8 cellular contexts compared by ENCODE assay signal in genomic region chrX:43655151-43655676, GRCh38. TPM values are rescaled to one million over a fixed set of nuclear protein-coding genes. Genes with fewer than 3 reads are reported as not detected.
DNase-seq lines count a peak whose midpoint lies in the region; TF ChIP-seq lines count a peak whose summit lies in the region.

No MANE protein-coding gene starts in this region.

- H3K9me3 Mint-ChIP-seq in activated naive CD8-positive, alpha-beta T cell (ENCODE audit: low read depth) = no peaks in the 10 kb centered on the region
- H3K9me3 Mint-ChIP-seq in glutamatergic neuron (ENCODE audit: unreplicated experiment) = peaks cover 2% of the 10 kb centered on the region

- H2AFZ ChIP-seq in neuronal stem cell (ENCODE audit: low read length) = peak overlapping the region; percentile 94

- no peak overlapping the region for H4K8ac ChIP-seq in neuronal stem cell (ENCODE audit: low read depth, low read length)

- no peaks in the 10 kb centered on the region for H3K79me1 ChIP-seq in neuronal stem cell (ENCODE audit: low read depth, low read length)

- no peaks in the 10 kb centered on the region for H3K36me3 ChIP-seq in neuronal stem cell (replicated peaks in 1 of 2; ENCODE audit: control insufficient read depth in 2 of 2, insufficient read depth in 2 of 2, low read length in 2 of 2)

- no peak overlapping the region for H2BK15ac ChIP-seq in neuronal stem cell (ENCODE audit: low read length)

- no peak overlapping the region for H3K27ac Mint-ChIP-seq in activated naive CD8-positive, alpha-beta T cell
- peak overlapping the region; percentile 48 for H3K27ac Mint-ChIP-seq in glutamatergic neuron (ENCODE audit: unreplicated experiment)

- peak overlapping the region; percentile 49 to 89 for H3K4me3 ChIP-seq in neuronal stem cell (ENCODE audit: low read length in 2 of 2)

- DNase-seq in NOMO-1 treated with DMSO at 0.1 percent for 48 hours (lab: John Stamatoyannopoulos, UW; ENCODE audit: unreplicated experiment) (peak; percentile 9), NOMO-1 treated with dmso at 0.1 percent for 144 hours (lab: John Stamatoyannopoulos, UW; ENCODE audit: unreplicated experiment) (no peak), NCI-H460 (ENCODE audit: extremely low read depth, low read depth) (peak; percentile 22), glutamatergic neuron (peak; percentile 37), neuronal stem cell (ENCODE audit: low spot score) (no peak), DMS114 treated with DMSO at 0.1 percent for 48 hours (lab: John Stamatoyannopoulos, UW; ENCODE audit: unreplicated experiment) (no peak)
- DNase-seq in effector CD4-positive, alpha-beta T cell = no peak

- WGBS in neuronal stem cell (ENCODE audit: extremely low coverage in 2 of 2, insufficient read length in 2 of 2, insufficient replicate concordance in 1 of 2), 2 donors = no CpG with 5 or more reads among the region's 40 CpGs

- peak overlapping the region; percentile 77 for H3K9ac ChIP-seq in neuronal stem cell (ENCODE audit: low read depth, low read length, poor library complexity)

- no peak overlapping the region for H3K23ac ChIP-seq in neuronal stem cell (ENCODE audit: low read depth, low read length, poor library complexity)

- H3K4me3 Mint-ChIP-seq in activated naive CD8-positive, alpha-beta T cell = peak overlapping the region; percentile 88
- peak overlapping the region; percentile 90 for H3K4me3 Mint-ChIP-seq in glutamatergic neuron (ENCODE audit: unreplicated experiment)

- peak overlapping the region; percentile 69 for H3K4me2 ChIP-seq in neuronal stem cell (ENCODE audit: insufficient read depth, low read length, poor library complexity, severe bottlenecking)

- no peak overlapping the region for H3K27ac ChIP-seq in neuronal stem cell (replicated peaks; ENCODE audit: low read length)

- H3K9me3 ChIP-seq in neuronal stem cell (replicated peaks in 1 of 2; ENCODE audit: control insufficient read depth in 2 of 2, insufficient read depth in 1 of 2, low read depth in 1 of 2, low read length in 2 of 2) = peaks cover 0 to 9% of the 10 kb centered on the region in 2 donors

- H3K27me3 Mint-ChIP-seq in activated naive CD8-positive, alpha-beta T cell = no peaks in the 10 kb centered on the region
- H3K27me3 Mint-ChIP-seq in glutamatergic neuron (ENCODE audit: unreplicated experiment) = peaks cover 2% of the 10 kb centered on the region

- H3K4me1 ChIP-seq in neuronal stem cell (ENCODE audit: control insufficient read depth in 2 of 2, insufficient read depth in 1 of 2, low read depth in 1 of 2, low read length in 2 of 2) = no peaks in the 10 kb centered on the region

- H2AK5ac ChIP-seq in neuronal stem cell (ENCODE audit: low read depth, low read length) = no peak overlapping the region

- H2BK120ac ChIP-seq in neuronal stem cell (ENCODE audit: low read depth, low read length) = no peak overlapping the region

- H3K27me3 ChIP-seq in neuronal stem cell (ENCODE audit: control insufficient read depth in 3 of 3, insufficient read depth in 3 of 3, low read depth in 1 of 3, low read length in 3 of 3) = no peaks in the 10 kb centered on the region

- H3K14ac ChIP-seq in neuronal stem cell (ENCODE audit: low read length) = no peak overlapping the region

- no peak overlapping the region for H2BK5ac ChIP-seq in neuronal stem cell (ENCODE audit: low read length)

- H3K18ac ChIP-seq in neuronal stem cell (ENCODE audit: low read length) = peak overlapping the region; percentile 57

- no peaks in the 10 kb centered on the region for H3K36me3 Mint-ChIP-seq in activated naive CD8-positive, alpha-beta T cell
- H3K36me3 Mint-ChIP-seq in glutamatergic neuron (ENCODE audit: unreplicated experiment) = no peaks in the 10 kb centered on the region

- no peak for TF ChIP-seq CTCF in glutamatergic neuron (IDR thresholded peaks at IDR 0.05; ENCODE audit: partially characterized antibody, unreplicated experiment)

- H2BK12ac ChIP-seq in neuronal stem cell (ENCODE audit: low read length) = no peak overlapping the region

- no peak overlapping the region for H3K4ac ChIP-seq in neuronal stem cell (ENCODE audit: low read length)

- no peak overlapping the region for H4K91ac ChIP-seq in neuronal stem cell (ENCODE audit: low read depth, low read length, poor library complexity)

- peaks cover 3% of the 10 kb centered on the region for H3K4me1 Mint-ChIP-seq in activated naive CD8-positive, alpha-beta T cell (ENCODE audit: low read depth)
- H3K4me1 Mint-ChIP-seq in glutamatergic neuron (ENCODE audit: low read depth, unreplicated experiment) = no peaks in the 10 kb centered on the region

RNA-seq across cellular contexts. Expression of gene MAOA, which starts 0.9 kb away (rescaled TPM):
- 17.6 and 18.2 TPM in 2 replicates for total RNA-seq in NCI-H460 (2014; rRNA removed; shearing (Covaris generic))
- 5.4 and 9.0 TPM in 2 replicates for polyA plus RNA-seq in NCI-H460 (2014; cell fraction: nucleus; rRNA removed)
- total RNA-seq in glutamatergic neuron (ENCODE audit: unreplicated experiment) = 2.7 TPM
- polyA plus RNA-seq in neuronal stem cell (2013, experiment 1 of 2) = 3.5 TPM
- 3.9 TPM for polyA plus RNA-seq in neuronal stem cell (2013, experiment 2 of 2)

Comparison
In these comparisons a context has a peak if more than half of its experiments do, and no peak if none do; other contexts are left out.
1. DNase-seq: peak in NOMO-1 treated with DMSO at 0.1 percent for 48 hours (single experiment), NCI-H460 (single experiment) and glutamatergic neuron (single experiment); none in NOMO-1 treated with dmso at 0.1 percent for 144 hours (single experiment), neuronal stem cell (single experiment), effector CD4-positive, alpha-beta T cell (single experiment) and DMS114 treated with DMSO at 0.1 percent for 48 hours (single experiment).